In the genomic region with DNA sequence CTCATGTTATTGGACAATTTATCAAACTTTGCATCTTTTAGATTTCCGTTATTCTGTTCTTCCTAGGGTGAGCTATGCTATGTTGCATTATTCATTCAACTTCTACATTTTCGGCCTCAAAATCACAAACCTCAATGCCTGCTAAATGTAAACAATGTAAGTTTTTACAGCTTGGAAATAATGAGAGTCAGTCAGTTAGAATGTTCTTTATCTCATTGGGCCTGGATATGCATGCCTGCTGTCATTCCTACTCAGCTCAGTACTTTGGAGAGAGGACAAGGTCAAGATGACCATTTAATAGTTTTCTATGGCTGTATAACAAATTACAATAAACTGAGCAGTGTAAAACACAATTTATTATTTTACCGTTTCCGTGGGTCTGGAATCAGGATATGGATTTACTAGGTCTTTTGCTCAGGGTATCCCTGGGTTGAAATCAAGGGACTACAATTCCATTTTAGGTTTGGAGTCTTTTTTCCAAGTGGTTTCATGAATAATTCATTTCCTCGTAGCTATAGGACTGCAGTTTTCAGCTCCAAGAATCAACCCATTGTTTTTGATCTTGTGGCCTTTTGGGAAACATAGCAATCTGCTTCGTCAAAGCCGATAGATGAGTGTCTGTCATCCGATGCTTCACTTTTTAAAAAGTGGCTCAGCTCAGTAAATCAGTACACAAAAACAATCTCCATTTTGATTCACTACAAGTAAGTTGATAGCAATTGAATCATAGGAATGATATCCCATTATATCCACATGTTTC, we compare ENCODE assay signal across 27 cellular contexts.
"Had no signal": no experiment of that assay in that cellular context is flagged by ENCODE, and none has a peak within 500 bp of the region (broad histone marks: within the 10 kb centered on the region; RNA-seq: fewer than 3 reads in every experiment).

No MANE protein-coding gene starts in this region.

- H3K4me1 ChIP-seq: breast epithelium, esophagus squamous epithelium, left lung, upper lobe of left lung had no signal

- H3K27me3 ChIP-seq: breast epithelium, esophagus squamous epithelium, left lung, upper lobe of left lung had no signal

- H3K4me1 Mint-ChIP-seq: activated CD4-positive, alpha-beta T cell treated with anti-CD3 and anti-CD28 coated beads, Interleukin-2, amount 10 ng/mL, durations not matched to agents 7 days and 5 days; activated naive CD8-positive, alpha-beta T cell treated with anti-CD3 and anti-CD28 coated beads, Interleukin-2, amount 50 U/mL, for 24 hours; central memory CD8-positive, alpha-beta T cell; endodermal cell; immature natural killer cell; natural killer cell; T-cell had no signal

- H3K27ac ChIP-seq: breast epithelium, coronary artery, esophagus squamous epithelium, left lung, thoracic aorta, upper lobe of left lung, WERI-Rb-1 had no signal

- H3K27ac Mint-ChIP-seq: activated CD4-positive, alpha-beta T cell treated with anti-CD3 and anti-CD28 coated beads, Interleukin-2, amount 10 ng/mL, durations not matched to agents 7 days and 5 days; activated CD8-positive, alpha-beta T cell treated with anti-CD3 and anti-CD28 coated beads for 36 hours; activated naive CD8-positive, alpha-beta T cell treated with anti-CD3 and anti-CD28 coated beads, Interleukin-2, amount 50 U/mL, for 24 hours; activated T-helper 1 cell treated with anti-CD3 and anti-CD28 coated beads, Interleukin-12 subunit alpha, Interleukin-12 subunit beta, Interleukin-2, Interleukin-4 antibody, amounts not matched to agents 30 ng/mL and 10 ng/mL and 1 ng/mL, durations not matched to agents 14 hours and 24 hours and 36 hours; endodermal cell; immature natural killer cell; natural killer cell; T-cell; T-helper 2 cell treated with Interferon-gamma antibody and Interleukin-4, amounts not matched to agents 5 μg/mL and 100 μg/mL, for 36 hours had no signal

- H3K36me3 ChIP-seq: breast epithelium, esophagus squamous epithelium, left lung, thoracic aorta, upper lobe of left lung, WERI-Rb-1 had no signal

- H3K27me3 Mint-ChIP-seq: activated CD4-positive, alpha-beta T cell treated with anti-CD3 and anti-CD28 coated beads, Interleukin-2, amount 10 ng/mL, durations not matched to agents 7 days and 5 days; activated CD8-positive, alpha-beta T cell treated with anti-CD3 and anti-CD28 coated beads for 36 hours; activated naive CD8-positive, alpha-beta T cell treated with anti-CD3 and anti-CD28 coated beads, Interleukin-2, amount 50 U/mL, for 24 hours; central memory CD8-positive, alpha-beta T cell; T-cell had no signal

- H3K36me3 Mint-ChIP-seq: immature natural killer cell, T-cell had no signal

- H3K9me3 ChIP-seq: breast epithelium, esophagus squamous epithelium, thoracic aorta, upper lobe of left lung had no signal

- H3K4me3 ChIP-seq: breast epithelium, coronary artery, esophagus squamous epithelium, left lung, thoracic aorta, upper lobe of left lung had no signal

- H3K4me3 Mint-ChIP-seq: activated CD4-positive, alpha-beta T cell treated with anti-CD3 and anti-CD28 coated beads, Interleukin-2, amount 10 ng/mL, durations not matched to agents 7 days and 5 days; activated CD8-positive, alpha-beta T cell treated with anti-CD3 and anti-CD28 coated beads for 36 hours; activated naive CD8-positive, alpha-beta T cell treated with anti-CD3 and anti-CD28 coated beads, Interleukin-2, amount 50 U/mL, for 24 hours; activated T-helper 1 cell treated with anti-CD3 and anti-CD28 coated beads, Interleukin-12 subunit alpha, Interleukin-12 subunit beta, Interleukin-2, Interleukin-4 antibody, amounts not matched to agents 30 ng/mL and 10 ng/mL and 1 ng/mL, durations not matched to agents 14 hours and 24 hours and 36 hours; central memory CD8-positive, alpha-beta T cell; endodermal cell; immature natural killer cell; natural killer cell; T-cell; T-helper 2 cell treated with Interferon-gamma antibody and Interleukin-4, amounts not matched to agents 5 μg/mL and 100 μg/mL, for 36 hours had no signal

- DNase-seq: activated CD4-positive, alpha-beta T cell treated with anti-CD3 and anti-CD28 coated beads, Interleukin-2, amount 10 ng/mL, durations not matched to agents 7 days and 5 days; activated CD4-positive, CD25-positive, alpha-beta regulatory T cell treated with anti-CD3 and anti-CD28 coated beads, Interleukin-2, amount 50 U/mL, for 72 hours; activated CD8-positive, alpha-beta T cell treated with anti-CD3 and anti-CD28 coated beads for 36 hours; activated gamma-delta T cell; activated naive CD4-positive, alpha-beta T cell treated with anti-CD3 and anti-CD28 coated beads, Interleukin-2, amount 50 U/mL, for 16 hours; activated naive CD8-positive, alpha-beta T cell treated with anti-CD3 and anti-CD28 coated beads, Interleukin-2, amount 50 U/mL, for 24 hours; anterior cingulate cortex; endodermal cell; esophagus squamous epithelium; immature natural killer cell; kidney glomerular epithelial cell; left lung; midbrain; natural killer cell; occipital lobe; retina; stimulated activated CD4-positive, alpha-beta T cell treated with anti-CD3 and anti-CD28 coated beads, Interleukin-4, amount 100 ng/mL, for 1 hour; stimulated activated naive CD4-positive, alpha-beta T cell; T-cell; upper lobe of left lung; WERI-Rb-1 had no signal

- H3K9me3 Mint-ChIP-seq: endodermal cell had no signal
